Comparison of ENCODE assay signal across 15 cellular contexts in genomic region chr12:64800640-64801039, GRCh38. TPM values are rescaled to one million over a fixed set of nuclear protein-coding genes. Genes with fewer than 3 reads are reported as not detected.
DNase-seq lines count a peak whose midpoint lies in the region; ATAC-seq, FAIRE-seq and TF ChIP-seq lines count a peak whose summit lies in the region.
"Had no signal": no experiment of that assay in that cellular context is flagged by ENCODE, and none has a peak within 500 bp of the region (broad histone marks: within the 10 kb centered on the region; RNA-seq: fewer than 3 reads in every experiment).

No MANE protein-coding gene starts in this region.

- no peak for TF ChIP-seq POLR2A in H54 (IDR thresholded peaks at IDR 0.05; ENCODE audit: low read depth, low read length)

- H3K27ac Mint-ChIP-seq in CD14-positive monocyte (peak overlapping the region in 6 of 7 donors; percentile 21 to 82 (median 64)), HFFc6 (no peak overlapping the region)
- H3K27ac Mint-ChIP-seq: activated naive CD4-positive, alpha-beta T cell treated with anti-CD3 and anti-CD28 coated beads, Interleukin-2, amount 50 U/mL, for 24 hours had no signal

- intact Hi-C loops in CD14-positive monocyte (cut with micrococcal nuclease) = loop anchor here in 1 of 2 donors (2.0 kb wide), 1 partner anchor 16 kb away; no protein-coding TSS in a partner anchor

- H3K9me3 Mint-ChIP-seq in CD14-positive monocyte (peaks cover 0 to 2% (median 0%) of the 10 kb centered on the region in 7 donors), HFFc6 (no peaks in the 10 kb centered on the region)
- H3K9me3 Mint-ChIP-seq: activated naive CD4-positive, alpha-beta T cell treated with anti-CD3 and anti-CD28 coated beads, Interleukin-2, amount 50 U/mL, for 24 hours; IgD-negative memory B cell had no signal

- ATAC-seq in GM19023 (IDR thresholded peaks at IDR 0.05; ENCODE audit: unreplicated experiment) (peak; percentile 60), HG03432 (IDR thresholded peaks at IDR 0.05; ENCODE audit: unreplicated experiment) (peak; percentile 62)

- H3K36me3 Mint-ChIP-seq in CD14-positive monocyte = no peaks in the 10 kb centered on the region
- H3K36me3 Mint-ChIP-seq in HFFc6 (ENCODE audit: low read depth) = no peaks in the 10 kb centered on the region
- H3K36me3 Mint-ChIP-seq: activated naive CD4-positive, alpha-beta T cell treated with anti-CD3 and anti-CD28 coated beads, Interleukin-2, amount 50 U/mL, for 24 hours; IgD-negative memory B cell had no signal

- DNase-seq in CD14-positive monocyte (ENCODE audit: low spot score) (no peak), H54 (ENCODE audit: insufficient read length, low spot score) (no peak), NCI-H345 treated with DMSO at 0.1 percent for 48 hours (lab: John Stamatoyannopoulos, UW; ENCODE audit: unreplicated experiment) (no peak), NCI-H2227 treated with DMSO at 0.1 percent for 48 hours (lab: John Stamatoyannopoulos, UW) (no peak), GM03348 (ENCODE audit: low spot score) (no peak), HFFc6 (no peak)
- DNase-seq: activated CD8-positive, alpha-beta memory T cell treated with anti-CD3 and anti-CD28 coated beads, Interleukin-2, amount 50 U/mL, for 4 hours; effector memory CD4-positive, alpha-beta T cell; GOT3; small intestine had no signal

- H3K4me3 Mint-ChIP-seq in CD14-positive monocyte (peak overlapping the region in 1 of 2 donors; percentile 31), HFFc6 (no peak overlapping the region)
- H3K4me3 Mint-ChIP-seq: activated naive CD4-positive, alpha-beta T cell treated with anti-CD3 and anti-CD28 coated beads, Interleukin-2, amount 50 U/mL, for 24 hours had no signal

- H3K4me1 Mint-ChIP-seq in CD14-positive monocyte = peaks cover 25% of the 10 kb centered on the region
- H3K4me1 Mint-ChIP-seq in HFFc6 (ENCODE audit: low read depth) = no peaks in the 10 kb centered on the region
- H3K4me1 Mint-ChIP-seq: activated naive CD4-positive, alpha-beta T cell treated with anti-CD3 and anti-CD28 coated beads, Interleukin-2, amount 50 U/mL, for 24 hours had no signal

- H3K27me3 Mint-ChIP-seq in CD14-positive monocyte (ENCODE audit: low read depth in 3 of 3) = peaks cover 6 to 13% (median 10%) of the 10 kb centered on the region in 3 donors
- H3K27me3 Mint-ChIP-seq in HFFc6 (ENCODE audit: insufficient read depth) = peaks cover 41% of the 10 kb centered on the region

- peak; percentile 38 for FAIRE-seq in H54 (lab: Jason Lieb, UNC)
- FAIRE-seq: bronchial epithelial cell, small intestine had no signal

- TF ChIP-seq CTCF in CD14-positive monocyte (IDR thresholded peaks at IDR 0.05) (no peak), HFFc6 (IDR thresholded peaks at IDR 0.05) (no peak)

RNA-seq across cellular contexts. Expression of gene TBC1D30, which starts 23.8 kb away (rescaled TPM):
- 1 to 10 TPM; 1.1 to 2.7 TPM for polyA plus RNA-seq in CD14-positive monocyte
- under 1 TPM in 5 of 6 experiments, not detected in 1; 0.05 to 0.54 (median 0.23) TPM for total RNA-seq in HFFc6 (2021; fragmentation: NEBNext Ultra II Directional; extraction: Animal tissue kit (Norgen Biotek cat#: 25700))
- polyA plus RNA-seq: IgD-negative memory B cell had no signal

RNA-seq across cellular contexts. Expression of gene GNS, which starts 41.4 kb away (rescaled TPM):
- polyA plus RNA-seq in CD14-positive monocyte = 100 to 1,000 TPM; 203 to 274 TPM
- 100 to 1,000 TPM in 1 of 6 experiments, 10 to 100 TPM in 5; 86.4 to 104 (median 91.2) TPM for total RNA-seq in HFFc6 (2021; fragmentation: NEBNext Ultra II Directional; extraction: Animal tissue kit (Norgen Biotek cat#: 25700))
